Comparison of ENCODE assay signal across 16 cellular contexts in genomic region chr6:166361080-166361429, GRCh38. TPM values are rescaled to one million over a fixed set of nuclear protein-coding genes. Genes with fewer than 3 reads are reported as not detected.
DNase-seq lines count a peak whose midpoint lies in the region; ATAC-seq and TF ChIP-seq lines count a peak whose summit lies in the region.
"Had no signal": no experiment of that assay in that cellular context is flagged by ENCODE, and none has a peak within 500 bp of the region (broad histone marks: within the 10 kb centered on the region; RNA-seq: fewer than 3 reads in every experiment).

No MANE protein-coding gene starts in this region.

- H3K9me3 ChIP-seq in heart left ventricle (no peaks in the 10 kb centered on the region), colonic mucosa (no peaks in the 10 kb centered on the region), smooth muscle cell (replicated peaks; ENCODE audit: low read depth) (no peaks in the 10 kb centered on the region)
- H3K9me3 ChIP-seq: esophagus muscularis mucosa had no signal

- no peak overlapping the region for H2AFZ ChIP-seq in smooth muscle cell (ENCODE audit: low read depth)

- TF ChIP-seq CTCF in heart left ventricle (IDR thresholded peaks at IDR 0.05) (no peak), colonic mucosa (IDR thresholded peaks at IDR 0.05) (no peak), smooth muscle cell (IDR thresholded peaks at IDR 0.05; ENCODE audit: borderline replicate concordance, insufficient read depth, poor library complexity, severe bottlenecking) (no peak)

- H3K27ac ChIP-seq in heart left ventricle: peak overlapping the region in 8 of 12 donors; percentile 22 to 88 (median 50)
- H3K27ac ChIP-seq in colonic mucosa: no peak overlapping the region
- no peak overlapping the region for H3K27ac ChIP-seq in smooth muscle cell (ENCODE audit: low read depth)
- H3K27ac ChIP-seq: esophagus muscularis mucosa had no signal

- H3K36me3 ChIP-seq in heart left ventricle: peaks cover 0 to 39% (median 27%) of the 10 kb centered on the region in 9 donors
- no peaks in the 10 kb centered on the region for H3K36me3 ChIP-seq in colonic mucosa
- H3K36me3 ChIP-seq in smooth muscle cell (ENCODE audit: low read depth): peaks cover 6% of the 10 kb centered on the region

- H3K79me2 ChIP-seq in smooth muscle cell (ENCODE audit: low read depth): no peaks in the 10 kb centered on the region

- H3K27me3 ChIP-seq in heart left ventricle: no peaks in the 10 kb centered on the region
- no peaks in the 10 kb centered on the region for H3K27me3 ChIP-seq in colonic mucosa
- no peaks in the 10 kb centered on the region for H3K27me3 ChIP-seq in smooth muscle cell (ENCODE audit: low read depth)
- H3K27me3 ChIP-seq: esophagus muscularis mucosa had no signal

- H4K20me1 ChIP-seq in smooth muscle cell (ENCODE audit: low read depth): no peaks in the 10 kb centered on the region

- H3F3A ChIP-seq in smooth muscle cell (ENCODE audit: low read depth): no peaks in the 10 kb centered on the region

- peak; percentile 52 to 78 (median 70) for ATAC-seq in heart left ventricle
- ATAC-seq in sciatic nerve: peak; percentile 96
- ATAC-seq in GM21526 (IDR thresholded peaks at IDR 0.05; ENCODE audit: low FRiP score, unreplicated experiment): no peak

- H3K9ac ChIP-seq in colonic mucosa (ENCODE audit: low read depth in 2 of 2, low read length in 2 of 2) (no peak overlapping the region), smooth muscle cell (ENCODE audit: low read depth) (no peak overlapping the region)

- H3K4me1 ChIP-seq in heart left ventricle (peaks cover 3 to 51% (median 33%) of the 10 kb centered on the region in 12 donors), colonic mucosa (no peaks in the 10 kb centered on the region), smooth muscle cell (ENCODE audit: low read depth) (peaks cover 13% of the 10 kb centered on the region)

- no peak overlapping the region for H3K4me2 ChIP-seq in smooth muscle cell

- peak; percentile 82 for DNase-seq in HuH-7 (ENCODE audit: low spot score)
- DNase-seq in SKM-1 treated with dmso at 0.1 percent for 144 hours (lab: John Stamatoyannopoulos, UW; ENCODE audit: unreplicated experiment): peak; percentile 90
- DNase-seq in heart left ventricle: peak in 3 of 5 donors; percentile 51 to 70 (median 60)
- no peak for DNase-seq in sciatic nerve (ENCODE audit: low spot score)
- DNase-seq in central memory CD4-positive, alpha-beta T cell: no peak
- no peak for DNase-seq in colonic mucosa
- no peak for DNase-seq in smooth muscle cell (lab: John Stamatoyannopoulos, UW; ENCODE audit: unreplicated experiment)
- DNase-seq: activated CD4-positive, alpha-beta T cell treated with anti-CD3 and anti-CD28 coated beads, Interleukin-2, amount 50 U/mL, for 4 hours; activated effector memory CD4-positive, alpha-beta T cell treated with anti-CD3 and anti-CD28 coated beads, Interleukin-2, amount 50 U/mL, for 16 hours; NCI-H1105; NCI-H526 treated with DMSO at 0.1 percent for 48 hours; T-helper 1 cell had no signal

- TF ChIP-seq POLR2A in heart left ventricle (IDR thresholded peaks at IDR 0.05): no peak

- intact Hi-C loops in heart left ventricle (cut with DNase I) (no loop called here), sciatic nerve (cut with DNase I) (no loop called here), colonic mucosa (cut with DNase I) (no loop called here)

- H3K4me3 ChIP-seq in heart left ventricle: no peak overlapping the region
- no peak overlapping the region for H3K4me3 ChIP-seq in colonic mucosa
- no peak overlapping the region for H3K4me3 ChIP-seq in smooth muscle cell
- H3K4me3 ChIP-seq: esophagus muscularis mucosa had no signal

- 51 to 60% (median 56%) methylated on average over 3 of the region's 3 CpGs for whole genome bisulfite sequencing in heart left ventricle, 4 donors
- 91% methylated on average over 3 of the region's 3 CpGs for WGBS in smooth muscle cell (ENCODE audit: low lambda C conversion rate)

RNA-seq across cellular contexts. Expression of gene SFT2D1, which starts 18.7 kb away (rescaled TPM):
- total RNA-seq in heart left ventricle (10 to 100 TPM; 16.8 to 30.8 (median 20.9) TPM), sciatic nerve (46.1 TPM), colonic mucosa (10 to 100 TPM; 65.0 to 73.3 TPM), smooth muscle cell (50.3 and 59.9 TPM in 2 replicates)
- polyA plus RNA-seq in heart left ventricle (10 to 100 TPM; 37.1 to 41.5 TPM), smooth muscle cell (81.2 and 82.3 TPM in 2 replicates)

RNA-seq across cellular contexts. Expression of gene MPC1, which starts 21.7 kb away (rescaled TPM):
- 100 to 1,000 TPM; 213 to 796 (median 542) TPM for total RNA-seq in heart left ventricle
- polyA plus RNA-seq in heart left ventricle: 100 to 1,000 TPM; 310 to 655 TPM
- total RNA-seq in sciatic nerve: 49.2 TPM
- 100 to 1,000 TPM in 1 of 2 donors, 10 to 100 TPM in 1; 93.7 to 144 TPM for total RNA-seq in colonic mucosa
- 36.5 and 49.0 TPM in 2 replicates for total RNA-seq in smooth muscle cell
- 52.3 and 57.4 TPM in 2 replicates for polyA plus RNA-seq in smooth muscle cell

RNA-seq across cellular contexts. Expression of gene PRR18, which starts 52.9 kb away (rescaled TPM):
- total RNA-seq in heart left ventricle (under 1 TPM in 5 of 9 donors, not detected in 4; 0.07 to 0.12 (median 0.10) TPM), sciatic nerve (not detected), colonic mucosa (not detected), smooth muscle cell (0.40 TPM in 1 of 2 replicates, not detected in the other)
- polyA plus RNA-seq in heart left ventricle (under 1 TPM in 1 of 2 donors, not detected in 1; 0.08 TPM), smooth muscle cell (not detected in 2 replicates)
- polyA plus RNA-seq: CD14-positive monocyte, neural cell had no signal

Comparison
In these comparisons a context has a peak if more than half of its experiments do, and no peak if none do; other contexts are left out.
1. DNase-seq: peak in HuH-7 (single experiment), SKM-1 treated with dmso at 0.1 percent for 144 hours (single experiment) and heart left ventricle (3 of 5); none in sciatic nerve (single experiment), central memory CD4-positive, alpha-beta T cell (single experiment), colonic mucosa (single experiment) and smooth muscle cell (single experiment).
2. H3K27ac ChIP-seq: peak in heart left ventricle (8 of 12); none in colonic mucosa (single experiment) and smooth muscle cell (single experiment).